Comparison of ENCODE assay signal across 15 cellular contexts in the genomic region with DNA sequence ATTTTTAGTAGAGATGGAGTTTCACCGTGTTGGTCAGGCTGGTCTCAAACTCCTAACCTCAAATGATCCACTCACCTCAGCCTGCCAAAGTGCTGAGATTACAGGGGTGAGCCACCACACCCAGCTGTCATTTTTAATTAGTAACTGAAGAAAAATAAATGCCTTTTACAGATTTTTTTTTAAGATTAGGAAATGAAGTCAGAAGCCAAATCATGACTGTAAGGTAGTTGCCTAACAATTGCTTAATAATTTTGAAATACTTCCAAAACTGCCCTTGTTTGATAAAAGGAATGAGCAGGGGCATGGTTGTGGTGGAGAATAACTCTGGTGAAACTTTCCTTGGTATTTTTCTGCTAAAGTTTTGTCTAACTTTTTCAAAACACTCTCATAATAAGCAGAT.
DNase-seq lines count a peak whose midpoint lies in the region; ATAC-seq and TF ChIP-seq lines count a peak whose summit lies in the region.
"Had no signal": no experiment of that assay in that cellular context is flagged by ENCODE, and none has a peak within 500 bp of the region (broad histone marks: within the 10 kb centered on the region; RNA-seq: fewer than 3 reads in every experiment).

No MANE protein-coding gene starts in this region.

- intact Hi-C loops in A673 (cut with micrococcal nuclease; ENCODE audit: unreplicated experiment) (no loop called here), PC-9 (cut with micrococcal nuclease; ENCODE audit: unreplicated experiment) (no loop called here)

- H3K4me1 ChIP-seq in A673 (ENCODE audit: insufficient read depth, low read length, poor library complexity, severe bottlenecking) (no peaks in the 10 kb centered on the region), PC-9 (replicated peaks; ENCODE audit: insufficient read depth) (no peaks in the 10 kb centered on the region)
- H3K4me1 ChIP-seq: adrenal gland, BLaER1 had no signal

- no peaks in the 10 kb centered on the region for H3K9me2 ChIP-seq in PC-9 (ENCODE audit: insufficient read depth)

- no peaks in the 10 kb centered on the region for H4K20me1 ChIP-seq in PC-9 (ENCODE audit: insufficient read depth)
- H4K20me1 ChIP-seq: BLaER1 had no signal

- CTCF ChIA-PET in AG04450 (lab: Charles Lee), result no interaction called here
- CTCF ChIA-PET in A673 (lab: Charles Lee), result no interaction called here
- CTCF ChIA-PET in PC-9 (lab: Charles Lee), result no interaction called here

- no TSS peak for BruUV-seq in A673 (replicated peaks; lab: Mats Ljungman, UMichigan)
- BruUV-seq in PC-9 (replicated peaks; lab: Mats Ljungman, UMichigan), result no TSS peak

- H3K36me3 ChIP-seq in A673 (ENCODE audit: insufficient read depth, low read length, poor library complexity, severe bottlenecking), result no peaks in the 10 kb centered on the region
- H3K36me3 ChIP-seq in PC-9 (ENCODE audit: low read depth), result no peaks in the 10 kb centered on the region
- H3K36me3 ChIP-seq: adrenal gland, BLaER1 had no signal

- peaks cover 9% of the 10 kb centered on the region for H3K9me3 ChIP-seq in AG04450 (ENCODE audit: control insufficient read depth, insufficient read depth, low read length)
- H3K9me3 ChIP-seq in A673 (ENCODE audit: low read depth, low read length, poor library complexity, severe bottlenecking), result peaks cover 22% of the 10 kb centered on the region
- H3K9me3 ChIP-seq in PC-9 (ENCODE audit: insufficient read depth, low read depth), result peaks cover 3% of the 10 kb centered on the region; the same call in 1 of the 2 replicates

- no peak overlapping the region for H2AFZ ChIP-seq in PC-9

- H3K4me3 ChIP-seq in AG04450 (ENCODE audit: low read depth, low read length) (no peak overlapping the region), A673 (ENCODE audit: low read depth, low read length, poor library complexity, severe bottlenecking) (no peak overlapping the region), PC-9 (no peak overlapping the region)
- H3K4me3 ChIP-seq: adrenal gland, BLaER1 had no signal

- H3K27ac ChIP-seq in AG04450 (ENCODE audit: low read depth, low read length) (no peak overlapping the region), A673 (ENCODE audit: low read depth, low read length, poor library complexity, severe bottlenecking) (no peak overlapping the region), PC-9 (no peak overlapping the region)
- H3K27ac ChIP-seq: adrenal gland, BLaER1 had no signal

- ATAC-seq in HG02610 (IDR thresholded peaks at IDR 0.05; ENCODE audit: unreplicated experiment), result no peak

- no peaks in the 10 kb centered on the region for H3K27me3 ChIP-seq in AG04450 (ENCODE audit: control insufficient read depth, insufficient read depth, low read length)
- peaks cover 15% of the 10 kb centered on the region for H3K27me3 ChIP-seq in A673 (replicated peaks; ENCODE audit: insufficient read depth, low read depth, low read length, poor library complexity)
- H3K27me3 ChIP-seq in PC-9 (ENCODE audit: insufficient read depth, low read depth), result no peaks in the 10 kb centered on the region
- H3K27me3 ChIP-seq: adrenal gland, BLaER1 had no signal

- DNase-seq in AG04450 (ENCODE audit: low read depth, low spot score) (peak; percentile 15), HS-5 (ENCODE audit: low read depth) (peak; percentile 86), dedifferentiated amniotic fluid mesenchymal stem cell (ENCODE audit: extremely low spot score) (peak; percentile 97), kidney tubule cell (ENCODE audit: low spot score) (peak; percentile 39), A673 (ENCODE audit: low spot score) (no peak), PC-9 (no peak)
- DNase-seq in activated T-cell treated with anti-CD3 and anti-CD28 coated beads, Interleukin-2, amount 50 U/mL, for 48 hours, result no peak
- DNase-seq: activated T-cell treated with anti-CD3 and anti-CD28 coated beads, Interleukin-2, amount 50 U/mL, for 24 hours; adrenal gland; DND-41; NCI-H1417; nucleus accumbens; stimulated activated CD4-positive, alpha-beta T cell treated with anti-CD3 and anti-CD28 coated beads, Interleukin-2, amount 100 ng/mL, for 24 hours had no signal

- no peak overlapping the region for H3K4me2 ChIP-seq in PC-9
- H3K4me2 ChIP-seq: BLaER1 had no signal

- no peak for TF ChIP-seq CTCF in AG04450 (IDR thresholded peaks at IDR 0.05; ENCODE audit: low read depth, low read length)
- no peak for TF ChIP-seq CTCF in A673 (conservative IDR thresholded peaks at IDR 0.05; ENCODE audit: low read depth, low read length)
- TF ChIP-seq CTCF in PC-9 (conservative IDR thresholded peaks at IDR 0.05), result no peak

- POLR2A ChIA-PET in AG04450 (lab: Yijun Ruan, JAX) (no interaction called here), A673 (lab: Charles Lee; ENCODE audit: low non-redundant PET) (no interaction called here), PC-9 (lab: Charles Lee; ENCODE audit: unreplicated experiment) (no interaction called here)

- no peaks in the 10 kb centered on the region for H3F3A ChIP-seq in PC-9 (ENCODE audit: insufficient read depth, low read depth)

- no peaks in the 10 kb centered on the region for H3K79me2 ChIP-seq in PC-9 (ENCODE audit: low read depth)

Comparison
In these comparisons a context has a peak if more than half of its experiments do, and no peak if none do; other contexts are left out.
1. DNase-seq: peak in AG04450 (single experiment), HS-5 (single experiment), dedifferentiated amniotic fluid mesenchymal stem cell (single experiment) and kidney tubule cell (single experiment); none in A673 (single experiment), PC-9 (0 of 2) and activated T-cell treated with anti-CD3 and anti-CD28 coated beads, Interleukin-2, amount 50 U/mL, for 48 hours (0 of 2).